ENCODE assay signal across 20 cellular contexts in genomic region chr18:46346213-46346612, GRCh38.
DNase-seq lines count a peak whose midpoint lies in the region; ATAC-seq, FAIRE-seq and TF ChIP-seq lines count a peak whose summit lies in the region.
"Had no signal": no experiment of that assay in that cellular context is flagged by ENCODE, and none has a peak within 500 bp of the region (broad histone marks: within the 10 kb centered on the region; RNA-seq: fewer than 3 reads in every experiment).

No MANE protein-coding gene starts in this region.

- intact Hi-C loops in GM12878 (cut with micrococcal nuclease; ENCODE audit: unreplicated experiment), result no loop called here

- peaks cover 98% of the 10 kb centered on the region for H4K20me1 ChIP-seq in BLaER1
- no peaks in the 10 kb centered on the region for H4K20me1 ChIP-seq in GM12878 (ENCODE audit: control insufficient read depth, insufficient read depth)

- BruUV-seq in GM12878 (replicated peaks; lab: Mats Ljungman, UMichigan), result no TSS peak

- peaks cover 41% of the 10 kb centered on the region for H3K36me3 ChIP-seq in BLaER1
- H3K36me3 ChIP-seq in GM12878 (ENCODE audit: control insufficient read depth in 2 of 2, insufficient read depth in 2 of 2, low read length in 1 of 2), result no peaks in the 10 kb centered on the region
- H3K36me3 ChIP-seq: neutrophil, vagina had no signal

- TF ChIP-seq RAD21 in GM12878 (IDR thresholded peaks at IDR 0.05; ENCODE audit: insufficient read depth, low read depth, low read length), result no peak

- RAD21 ChIA-PET in GM12878 (lab: Charles Lee; ENCODE audit: unreplicated experiment), result no interaction called here

- POLR2A ChIA-PET in GM12878 (lab: Charles Lee), result interaction anchor here (0.7 kb wide), 1 partner anchor 95 kb away, joined by 3 read pairs; no protein-coding TSS in a partner anchor

- no peak for TF ChIP-seq POLR2A in GM12878 (IDR thresholded peaks at IDR 0.05; ENCODE audit: low read depth, low read length)

- TF ChIP-seq EP300 in GM12878 (IDR thresholded peaks at IDR 0.05; ENCODE audit: borderline replicate concordance in 1 of 2, control insufficient read depth in 1 of 2, low read depth in 2 of 2, low read length in 2 of 2), result no peak

- H3K27me3 ChIP-seq in BLaER1, result no peaks in the 10 kb centered on the region
- H3K27me3 ChIP-seq in GM12878 (replicated peaks in 1 of 2; ENCODE audit: control insufficient read depth in 2 of 2, insufficient read depth in 2 of 2, low read length in 1 of 2), result no peaks in the 10 kb centered on the region
- H3K27me3 ChIP-seq: dorsolateral prefrontal cortex, neutrophil, vagina had no signal

- no peak for FAIRE-seq in GM12878 (lab: Jason Lieb, UNC)
- FAIRE-seq: G401.6, islet of Langerhans had no signal

- H3K4me2 ChIP-seq in BLaER1 (peak overlapping the region; percentile 72), GM12878 (ENCODE audit: control insufficient read depth, insufficient read depth) (peak overlapping the region; percentile 44)

- no peaks in the 10 kb centered on the region for H3K9me3 ChIP-seq in BLaER1
- no peaks in the 10 kb centered on the region; the same call in 2 of the 3 replicates for H3K9me3 ChIP-seq in GM12878 (replicated peaks; ENCODE audit: control insufficient read depth, insufficient read depth, low read length)
- H3K9me3 ChIP-seq: neutrophil, vagina had no signal

- TF ChIP-seq CTCF in GM12878 (IDR thresholded peaks at IDR 0.05 in 2 of 3, conservative IDR thresholded peaks at IDR 0.05 in 1 of 3; ENCODE audit: control insufficient read depth in 2 of 3, extremely low read depth in 1 of 3, insufficient read depth in 1 of 3, low read depth in 3 of 3, low read length in 3 of 3), result no peak

- in situ Hi-C loops in GM12878 (cut with MboI), result no loop called here

- WGBS in GM12878 (ENCODE audit: insufficient coverage, insufficient replicate concordance, low lambda C conversion rate, missing lambda C conversion rate), result 42% methylated on average over 6 of the region's 6 CpGs

- H2AFZ ChIP-seq in GM12878 (ENCODE audit: control insufficient read depth, low read depth, low read length), result peak overlapping the region; percentile 46

- H3K27ac ChIP-seq in BLaER1 (peak overlapping the region; percentile 87), GM12878 (ENCODE audit: control insufficient read depth, insufficient read depth) (no peak overlapping the region)
- H3K27ac ChIP-seq: dorsolateral prefrontal cortex, neutrophil, vagina had no signal

- CTCF ChIA-PET in GM12878 (lab: Yijun Ruan, JAX), result interaction anchor here (0.6 kb wide), 1 partner anchor 241 kb away, joined by 3 read pairs; no protein-coding TSS in a partner anchor

- DNase-seq in GM12878 (ENCODE audit: low read depth, low spot score) (no peak), NCI-H510A treated with DMSO at 0.1 percent for 48 hours (lab: John Stamatoyannopoulos, UW) (no peak)
- DNase-seq in stimulated activated CD4-positive, alpha-beta T cell treated with anti-CD3 and anti-CD28 coated beads, Interleukin-4, amount 100 ng/mL, for 24 hours, result no peak
- DNase-seq: activated CD4-positive, alpha-beta T cell treated with anti-CD3 and anti-CD28 coated beads for 1 hour; activated T-cell treated with anti-CD3 and anti-CD28 coated beads, Interleukin-2, amount 50 U/mL, for 1 hour; head of caudate nucleus; IMR-90; NCI-H1930; retina had no signal

- no peak overlapping the region for H3K4me3 ChIP-seq in BLaER1
- H3K4me3 ChIP-seq in GM12878, result no peak overlapping the region
- H3K4me3 ChIP-seq: dorsolateral prefrontal cortex, vagina had no signal

- H3K79me2 ChIP-seq in GM12878 (ENCODE audit: control insufficient read depth, insufficient read depth, low read length), result no peaks in the 10 kb centered on the region

- SMC1A ChIA-PET in GM12878 (lab: Charles Lee; ENCODE audit: uncharacterized antibody, unreplicated experiment), result interaction anchor here (1.1 kb wide), 1 partner anchor 15 kb away, joined by 4 read pairs; no protein-coding TSS in a partner anchor

- ATAC-seq in GM18517 (IDR thresholded peaks at IDR 0.05; ENCODE audit: unreplicated experiment) (peak; percentile 62), HG02678 (IDR thresholded peaks at IDR 0.05; ENCODE audit: unreplicated experiment) (peak; percentile 52), GM12878 (peak; percentile 71), GM21528 (IDR thresholded peaks at IDR 0.05; ENCODE audit: low FRiP score, unreplicated experiment) (no peak)
- ATAC-seq in activated CD4-positive, CD25-positive, alpha-beta regulatory T cell treated with anti-CD3 and anti-CD28 coated beads, Interleukin-2, amount 50 U/mL, for 24 hours, result no peak
- ATAC-seq: esophagus mucosa had no signal

- H3K9ac ChIP-seq in BLaER1, result peak overlapping the region; percentile 52
- peak overlapping the region; percentile 32; the same call in 1 of the 2 replicates for H3K9ac ChIP-seq in GM12878 (ENCODE audit: control insufficient read depth, insufficient read depth, low read length)

- H3K4me1 ChIP-seq in BLaER1, result peaks cover 95% of the 10 kb centered on the region
- peaks cover 25% of the 10 kb centered on the region for H3K4me1 ChIP-seq in GM12878 (ENCODE audit: control insufficient read depth, insufficient read depth, low read length)

TF ChIP-seq in GM12878, 131 proteins besides CTCF, POLR2A, EP300 and RAD21:
- TF ChIP-seq MEF2B (IDR thresholded peaks at IDR 0.05; ENCODE audit: partially characterized antibody, poor library complexity, severe bottlenecking), result peak; percentile 37
- TF ChIP-seq USF1 (IDR thresholded peaks at IDR 0.05; ENCODE audit: borderline replicate concordance, extremely low read length, insufficient read depth, low read depth, low read length), result no peak
- 0 out of 2 replicates have a peak, but pooled peaks have one; percentile 7 for TF ChIP-seq BCL11A (IDR thresholded peaks at IDR 0.05; ENCODE audit: low read depth, low read length)
- TF ChIP-seq ELK1 (IDR thresholded peaks at IDR 0.05; ENCODE audit: low read depth, low read length), result no peak

Comparison
In these comparisons a context has a peak if more than half of its experiments do, and no peak if none do; other contexts are left out.
1. ATAC-seq: peak in GM18517 (single experiment), HG02678 (single experiment) and GM12878 (single experiment); none in activated CD4-positive, CD25-positive, alpha-beta regulatory T cell treated with anti-CD3 and anti-CD28 coated beads, Interleukin-2, amount 50 U/mL, for 24 hours (0 of 2) and GM21528 (single experiment).